ENCODE assay signal across 21 cellular contexts in genomic region chr21:37232274-37233018, GRCh38. TPM values are rescaled to one million over a fixed set of nuclear protein-coding genes. Genes with fewer than 3 reads are reported as not detected.
A peak's percentile ranks its signal among the peaks of the same experiment; 100 is the strongest.
DNase-seq lines count a peak whose midpoint lies in the region; ATAC-seq lines count a peak whose summit lies in the region.
"Had no signal": no experiment of that assay in that cellular context is flagged by ENCODE, and none has a peak within 500 bp of the region (broad histone marks: within the 10 kb centered on the region; RNA-seq: fewer than 3 reads in every experiment).

No MANE protein-coding gene starts in this region.

- no peak for ATAC-seq in activated CD8-positive, alpha-beta memory T cell treated with anti-CD3 and anti-CD28 coated beads, Interleukin-2, amount 10 ng/mL, durations not matched to agents 7 days and 5 days
- ATAC-seq in GM21423 (IDR thresholded peaks at IDR 0.05; ENCODE audit: unreplicated experiment) (peak; percentile 58), HG03175 (IDR thresholded peaks at IDR 0.05; ENCODE audit: unreplicated experiment) (peak; percentile 62), HG03159 (IDR thresholded peaks at IDR 0.05; ENCODE audit: unreplicated experiment) (no peak)
- ATAC-seq in stimulated activated effector memory CD8-positive, alpha-beta T cell treated with anti-CD3 and anti-CD28 coated beads, Interleukin-12 subunit alpha, Interleukin-12 subunit beta, amount 100 ng/mL, for 72 hours = no peak
- ATAC-seq: A549, natural killer cell had no signal

- no peak for DNase-seq in activated CD8-positive, alpha-beta memory T cell treated with anti-CD3 and anti-CD28 coated beads, Interleukin-2, amount 10 ng/mL, durations not matched to agents 7 days and 5 days
- no peak for DNase-seq in activated CD8-positive, alpha-beta memory T cell treated with anti-CD3 and anti-CD28 coated beads, Interleukin-2, amount 50 U/mL, for 48 hours
- DNase-seq in stimulated activated effector memory CD8-positive, alpha-beta T cell treated with anti-CD3 and anti-CD28 coated beads, Interleukin-12 subunit alpha, Interleukin-12 subunit beta, amount 100 ng/mL, for 72 hours (ENCODE audit: low spot score in 2 of 2) = no peak
- DNase-seq in activated gamma-delta T cell treated with Interleukin-2 at 50 U/mL for 16 hours (no peak), SKM-1 (lab: John Stamatoyannopoulos, UW; ENCODE audit: unreplicated experiment) (no peak)
- DNase-seq: activated naive CD8-positive, alpha-beta T cell treated with anti-CD3 and anti-CD28 coated beads, Interleukin-2, amount 10 ng/mL, durations not matched to agents 7 days and 5 days; activated T-cell treated with anti-CD3 and anti-CD28 coated beads for 4 hours; CD4-positive, CD25-positive, alpha-beta regulatory T cell; dermis blood vessel endothelial cell; DND-41; erythroblast; IMR-90; natural killer cell; NCI-H1048; spleen; stimulated activated naive CD4-positive, alpha-beta T cell treated with Interleukin-2 at 50 U/mL for 16 hours; T-helper 1 cell had no signal

- no peaks in the 10 kb centered on the region for H3K9me3 Mint-ChIP-seq in activated CD8-positive, alpha-beta memory T cell treated with anti-CD3 and anti-CD28 coated beads, Interleukin-2, amount 10 ng/mL, durations not matched to agents 7 days and 5 days (ENCODE audit: low read depth)
- no peaks in the 10 kb centered on the region for H3K9me3 Mint-ChIP-seq in stimulated activated effector memory CD8-positive, alpha-beta T cell treated with anti-CD3 and anti-CD28 coated beads, Interleukin-12 subunit alpha, Interleukin-12 subunit beta, amount 100 ng/mL, for 72 hours
- H3K9me3 Mint-ChIP-seq: activated naive CD8-positive, alpha-beta T cell treated with anti-CD3 and anti-CD28 coated beads, Interleukin-2, amount 10 ng/mL, durations not matched to agents 7 days and 5 days; CD4-positive, CD25-positive, alpha-beta regulatory T cell; natural killer cell had no signal

- H3K4me3 Mint-ChIP-seq in activated CD8-positive, alpha-beta memory T cell treated with anti-CD3 and anti-CD28 coated beads, Interleukin-2, amount 10 ng/mL, durations not matched to agents 7 days and 5 days = no peak overlapping the region
- H3K4me3 Mint-ChIP-seq in stimulated activated effector memory CD8-positive, alpha-beta T cell treated with anti-CD3 and anti-CD28 coated beads, Interleukin-12 subunit alpha, Interleukin-12 subunit beta, amount 100 ng/mL, for 72 hours = no peak overlapping the region
- H3K4me3 Mint-ChIP-seq: activated naive CD8-positive, alpha-beta T cell treated with anti-CD3 and anti-CD28 coated beads, Interleukin-2, amount 10 ng/mL, durations not matched to agents 7 days and 5 days; CD4-positive, CD25-positive, alpha-beta regulatory T cell; natural killer cell had no signal

- H3K36me3 Mint-ChIP-seq in activated CD8-positive, alpha-beta memory T cell treated with anti-CD3 and anti-CD28 coated beads, Interleukin-2, amount 10 ng/mL, durations not matched to agents 7 days and 5 days = peaks cover 58% of the 10 kb centered on the region
- H3K36me3 Mint-ChIP-seq in stimulated activated effector memory CD8-positive, alpha-beta T cell treated with anti-CD3 and anti-CD28 coated beads, Interleukin-12 subunit alpha, Interleukin-12 subunit beta, amount 100 ng/mL, for 72 hours = peaks cover 78% of the 10 kb centered on the region
- H3K36me3 Mint-ChIP-seq: natural killer cell had no signal

- CTCF ChIA-PET in activated CD8-positive, alpha-beta memory T cell treated with anti-CD3 and anti-CD28 coated beads, Interleukin-2, amount 10 ng/mL, durations not matched to agents 7 days and 5 days (lab: Charles Lee) = no interaction called here

- H3K27me3 Mint-ChIP-seq in activated CD8-positive, alpha-beta memory T cell treated with anti-CD3 and anti-CD28 coated beads, Interleukin-2, amount 10 ng/mL, durations not matched to agents 7 days and 5 days = no peaks in the 10 kb centered on the region
- H3K27me3 Mint-ChIP-seq: activated naive CD8-positive, alpha-beta T cell treated with anti-CD3 and anti-CD28 coated beads, Interleukin-2, amount 10 ng/mL, durations not matched to agents 7 days and 5 days; CD4-positive, CD25-positive, alpha-beta regulatory T cell had no signal

- H3K27ac Mint-ChIP-seq in activated CD8-positive, alpha-beta memory T cell treated with anti-CD3 and anti-CD28 coated beads, Interleukin-2, amount 10 ng/mL, durations not matched to agents 7 days and 5 days = peak overlapping the region; percentile 39
- peak overlapping the region; percentile 5 for H3K27ac Mint-ChIP-seq in stimulated activated effector memory CD8-positive, alpha-beta T cell treated with anti-CD3 and anti-CD28 coated beads, Interleukin-12 subunit alpha, Interleukin-12 subunit beta, amount 100 ng/mL, for 72 hours
- H3K27ac Mint-ChIP-seq: activated naive CD8-positive, alpha-beta T cell treated with anti-CD3 and anti-CD28 coated beads, Interleukin-2, amount 10 ng/mL, durations not matched to agents 7 days and 5 days; CD4-positive, CD25-positive, alpha-beta regulatory T cell had no signal

- H3K4me1 Mint-ChIP-seq in activated CD8-positive, alpha-beta memory T cell treated with anti-CD3 and anti-CD28 coated beads, Interleukin-2, amount 10 ng/mL, durations not matched to agents 7 days and 5 days = peaks cover 22% of the 10 kb centered on the region
- peaks cover 17% of the 10 kb centered on the region for H3K4me1 Mint-ChIP-seq in stimulated activated effector memory CD8-positive, alpha-beta T cell treated with anti-CD3 and anti-CD28 coated beads, Interleukin-12 subunit alpha, Interleukin-12 subunit beta, amount 100 ng/mL, for 72 hours

RNA-seq across cellular contexts. Expression of gene VPS26C, which starts 34.7 kb away (rescaled TPM):
- total RNA-seq in activated CD8-positive, alpha-beta memory T cell treated with anti-CD3 and anti-CD28 coated beads, Interleukin-2, amount 10 ng/mL, durations not matched to agents 7 days and 5 days = 10 to 100 TPM; 83.1 to 94.3 TPM

Comparison
In these comparisons a context has a peak if more than half of its experiments do, and no peak if none do; other contexts are left out.
1. ATAC-seq: peak in GM21423 (single experiment) and HG03175 (single experiment); none in activated CD8-positive, alpha-beta memory T cell treated with anti-CD3 and anti-CD28 coated beads, Interleukin-2, amount 10 ng/mL, durations not matched to agents 7 days and 5 days (single experiment), stimulated activated effector memory CD8-positive, alpha-beta T cell treated with anti-CD3 and anti-CD28 coated beads, Interleukin-12 subunit alpha, Interleukin-12 subunit beta, amount 100 ng/mL, for 72 hours (single experiment) and HG03159 (single experiment).